In genomic region chr4:123821861-123822260, GRCh38 we compare ENCODE assay signal across 22 cellular contexts.
DNase-seq lines count a peak whose midpoint lies in the region; ATAC-seq, FAIRE-seq and TF ChIP-seq lines count a peak whose summit lies in the region.
"Had no signal": no experiment of that assay in that cellular context is flagged by ENCODE, and none has a peak within 500 bp of the region (broad histone marks: within the 10 kb centered on the region; RNA-seq: fewer than 3 reads in every experiment).

No MANE protein-coding gene starts in this region.

- TF ChIP-seq CTCF in AG09309 (IDR thresholded peaks at IDR 0.05; ENCODE audit: control insufficient read depth, insufficient read depth, low read depth, low read length, missing control alignments) (no peak), IMR-90 (conservative IDR thresholded peaks at IDR 0.05; ENCODE audit: low read depth, low read length) (no peak), GM12878 (IDR thresholded peaks at IDR 0.05 in 2 of 3, conservative IDR thresholded peaks at IDR 0.05 in 1 of 3; ENCODE audit: control insufficient read depth in 2 of 3, extremely low read depth in 1 of 3, insufficient read depth in 1 of 3, low read depth in 3 of 3, low read length in 3 of 3) (no peak)

- dilution Hi-C loops in IMR-90 (cut with HindIII; ENCODE audit: low sequenced_read_pairs, unreplicated experiment), result no loop called here

- intact Hi-C loops in IMR-90 (cut with micrococcal nuclease), result no loop called here
- intact Hi-C loops in GM12878 (cut with micrococcal nuclease; ENCODE audit: unreplicated experiment), result no loop called here

- in situ Hi-C loops in IMR-90 (cut with MboI; ENCODE audit: low sequenced_read_pairs) (no loop called here), GM12878 (cut with MboI) (no loop called here)

- H2AK5ac ChIP-seq in IMR-90 (ENCODE audit: low read depth, low read length), result no peak overlapping the region

- FAIRE-seq in GM12878 (lab: Jason Lieb, UNC), result peak; percentile 13
- FAIRE-seq: GM19239 had no signal

- H2BK5ac ChIP-seq in IMR-90 (ENCODE audit: low read depth, low read length, poor library complexity, severe bottlenecking), result no peak overlapping the region

- POLR2A ChIA-PET in IMR-90 (lab: Charles Lee; ENCODE audit: unreplicated experiment) (no interaction called here), GM12878 (lab: Charles Lee) (no interaction called here)

- H3K4me3 ChIP-seq in AG09309 (ENCODE audit: control insufficient read depth, low read depth, low read length) (no peak overlapping the region), IMR-90 (ENCODE audit: insufficient read depth, low read depth, low read length) (no peak overlapping the region), GM12878 (no peak overlapping the region), iPS-20b (ENCODE audit: low read length) (0 out of 2 replicates have a peak overlapping the region, but pooled peaks have one; percentile 3)

- H3K4me2 ChIP-seq in IMR-90 (ENCODE audit: low read depth, low read length), result no peak overlapping the region
- no peak overlapping the region for H3K4me2 ChIP-seq in GM12878 (ENCODE audit: control insufficient read depth, insufficient read depth)

- H4K20me1 ChIP-seq in IMR-90 (ENCODE audit: insufficient read depth, low read length) (no peaks in the 10 kb centered on the region), GM12878 (ENCODE audit: control insufficient read depth, insufficient read depth) (no peaks in the 10 kb centered on the region)

- CTCF ChIA-PET in IMR-90 (lab: Yijun Ruan, JAX) (no interaction called here), GM12878 (lab: Yijun Ruan, JAX) (interaction anchor here (1.4 kb wide), 1 partner anchor 46 kb away, joined by 4 read pairs; no protein-coding TSS in a partner anchor)

- H4K91ac ChIP-seq in IMR-90 (ENCODE audit: insufficient read depth, low read depth, low read length), result no peak overlapping the region

- H3K36me3 ChIP-seq in IMR-90 (ENCODE audit: control insufficient read depth, insufficient read depth, low read length), result no peaks in the 10 kb centered on the region
- H3K36me3 ChIP-seq in GM12878 (ENCODE audit: control insufficient read depth in 2 of 2, insufficient read depth in 2 of 2, low read length in 1 of 2), result no peaks in the 10 kb centered on the region
- H3K36me3 ChIP-seq in iPS-20b (ENCODE audit: insufficient read depth, low read depth, low read length), result no peaks in the 10 kb centered on the region

- no peak overlapping the region for H3K14ac ChIP-seq in IMR-90 (replicated peaks; ENCODE audit: low read depth, low read length)

- H3K9me1 ChIP-seq in IMR-90 (ENCODE audit: insufficient read depth, low read length), result no peaks in the 10 kb centered on the region; the same call in 1 of the 2 replicates

- no peak for TF ChIP-seq POLR2A in IMR-90 (IDR thresholded peaks at IDR 0.05; ENCODE audit: low read depth, low read length)
- no peak for TF ChIP-seq POLR2A in GM12878 (IDR thresholded peaks at IDR 0.05; ENCODE audit: low read depth, low read length)

- no peaks in the 10 kb centered on the region for H3K79me2 ChIP-seq in GM12878 (ENCODE audit: control insufficient read depth, insufficient read depth, low read length)

- TF ChIP-seq EP300 in GM12878 (IDR thresholded peaks at IDR 0.05; ENCODE audit: borderline replicate concordance in 1 of 2, control insufficient read depth in 1 of 2, low read depth in 2 of 2, low read length in 2 of 2), result no peak

- peaks cover 9% of the 10 kb centered on the region for H3K4me1 ChIP-seq in IMR-90 (ENCODE audit: control insufficient read depth, insufficient read depth, low read length)
- no peaks in the 10 kb centered on the region for H3K4me1 ChIP-seq in GM12878 (ENCODE audit: control insufficient read depth, insufficient read depth, low read length)
- peaks cover 7% of the 10 kb centered on the region; the same call in 1 of the 2 replicates for H3K4me1 ChIP-seq in iPS-20b (ENCODE audit: insufficient read depth, low read length)

- RAD21 ChIA-PET in GM12878 (lab: Charles Lee; ENCODE audit: unreplicated experiment), result no interaction called here

- H3K9me3 ChIP-seq in IMR-90 (ENCODE audit: control insufficient read depth, insufficient read depth, low read length), result 0 out of 2 replicates have a peak, but pooled peaks cover 2% of the 10 kb centered on the region
- H3K9me3 ChIP-seq in GM12878 (replicated peaks; ENCODE audit: control insufficient read depth, insufficient read depth, low read length), result no peaks in the 10 kb centered on the region
- no peaks in the 10 kb centered on the region; the same call in 1 of the 2 replicates for H3K9me3 ChIP-seq in iPS-20b (ENCODE audit: insufficient read depth, low read depth, low read length)

- TF ChIP-seq RAD21 in IMR-90 (IDR thresholded peaks at IDR 0.05; ENCODE audit: low read length) (no peak), GM12878 (IDR thresholded peaks at IDR 0.05; ENCODE audit: insufficient read depth, low read depth, low read length) (no peak)

- 0 out of 3 replicates have a peak overlapping the region, but pooled peaks have one; percentile 11 for H2BK15ac ChIP-seq in IMR-90 (ENCODE audit: low read depth, low read length)

- SMC1A ChIA-PET in GM12878 (lab: Charles Lee; ENCODE audit: uncharacterized antibody, unreplicated experiment), result no interaction called here

- no peak overlapping the region for H4K5ac ChIP-seq in IMR-90 (ENCODE audit: low read depth, low read length)

- H2AK9ac ChIP-seq in IMR-90 (replicated peaks; ENCODE audit: low read depth, low read length, poor library complexity), result no peak overlapping the region

- H3K18ac ChIP-seq in IMR-90 (ENCODE audit: low read depth, low read length), result no peak overlapping the region

- no peak overlapping the region for H3K27ac ChIP-seq in IMR-90 (ENCODE audit: insufficient read depth, low read length)
- no peak overlapping the region for H3K27ac ChIP-seq in GM12878 (ENCODE audit: control insufficient read depth, insufficient read depth)
- H3K27ac ChIP-seq in iPS-20b (ENCODE audit: low read length), result no peak overlapping the region

- no peak overlapping the region for H2AFZ ChIP-seq in IMR-90 (replicated peaks; ENCODE audit: low read length, poor library complexity)
- no peak overlapping the region for H2AFZ ChIP-seq in GM12878 (ENCODE audit: control insufficient read depth, low read depth, low read length)

- H3K4ac ChIP-seq in IMR-90 (ENCODE audit: low read depth, low read length), result no peak overlapping the region

- H3K9ac ChIP-seq in IMR-90 (ENCODE audit: low read depth, low read length) (no peak overlapping the region), GM12878 (ENCODE audit: control insufficient read depth, insufficient read depth, low read length) (no peak overlapping the region), iPS-20b (ENCODE audit: low read depth, low read length) (no peak overlapping the region)

- DNase-seq in AG09309 (ENCODE audit: low read depth) (peak; percentile 56), IMR-90 (peak; percentile 48), GM12878 (ENCODE audit: low read depth, low spot score) (no peak), NCI-H526 treated with DMSO at 0.1 percent for 48 hours (lab: John Stamatoyannopoulos, UW) (no peak), amygdala (lab: John Stamatoyannopoulos, UW) (no peak), MV-4-11 (lab: John Stamatoyannopoulos, UW) (no peak)
- DNase-seq: ACHN; activated B cell treated with CpG ODN at 0.5 μM for 24 hours; activated CD8-positive, alpha-beta memory T cell treated with anti-CD3 and anti-CD28 coated beads for 24 hours; amniotic stem cell; CD4-positive, alpha-beta memory T cell; cortex of kidney; H7; hippocampal formation; left colon; NCI-H446; occipital lobe; stimulated activated CD4-positive, alpha-beta T cell treated with anti-CD3 and anti-CD28 coated beads, Interleukin-4, amount 100 ng/mL, for 1 hour had no signal

- BruUV-seq in IMR-90 (replicated peaks; lab: Mats Ljungman, UMichigan) (no TSS peak), GM12878 (replicated peaks; lab: Mats Ljungman, UMichigan) (no TSS peak)

- H3K79me1 ChIP-seq in IMR-90 (ENCODE audit: low read depth in 1 of 2, low read length in 2 of 2), result no peaks in the 10 kb centered on the region

- H2BK120ac ChIP-seq in IMR-90 (ENCODE audit: low read depth, low read length), result 0 out of 2 replicates have a peak overlapping the region, but pooled peaks have one; percentile 6

- ATAC-seq in IMR-90 (ENCODE audit: low read depth) (no peak), GM12878 (no peak), GM21360 (IDR thresholded peaks at IDR 0.05; ENCODE audit: unreplicated experiment) (no peak)
- ATAC-seq: activated T-helper 17 cell treated with anti-CD3 and anti-CD28 coated beads, Interleukin-2, amount 50 U/mL, for 72 hours; left colon had no signal

- H3K23ac ChIP-seq in IMR-90 (ENCODE audit: low read depth, low read length), result no peak overlapping the region

- H3K27me3 ChIP-seq in IMR-90 (ENCODE audit: control insufficient read depth, insufficient read depth, low read length) (no peaks in the 10 kb centered on the region), GM12878 (replicated peaks in 1 of 2; ENCODE audit: control insufficient read depth in 2 of 2, insufficient read depth in 2 of 2, low read length in 1 of 2) (no peaks in the 10 kb centered on the region; a peak in 1 of 4 replicates), iPS-20b (ENCODE audit: insufficient read depth, low read length) (no peaks in the 10 kb centered on the region)

- H2BK20ac ChIP-seq in IMR-90 (ENCODE audit: low read depth, low read length), result no peak overlapping the region

- H3K56ac ChIP-seq in IMR-90 (ENCODE audit: extremely low read depth, insufficient read depth, low read length), result no peak overlapping the region

- no peak overlapping the region for H4K8ac ChIP-seq in IMR-90 (ENCODE audit: low read depth in 2 of 2, low read length in 2 of 2)

TF ChIP-seq in IMR-90, 13 proteins besides CTCF, POLR2A, EP300 and RAD21 (continues in another document):
- no peak for TF ChIP-seq USF2 (IDR thresholded peaks at IDR 0.05; ENCODE audit: low read depth, low read length)
- TF ChIP-seq MAFK (IDR thresholded peaks at IDR 0.05; ENCODE audit: low read depth, low read length), result no peak

TF ChIP-seq in GM12878, 131 proteins besides CTCF, POLR2A, EP300 and RAD21 (continues in another document):
- TF ChIP-seq STAT1 (conservative IDR thresholded peaks at IDR 0.05), result no peak

Comparison
In these comparisons a context has a peak if more than half of its experiments do, and no peak if none do; other contexts are left out.
1. DNase-seq: peak in AG09309 (single experiment) and IMR-90 (single experiment); none in GM12878 (single experiment), NCI-H526 treated with DMSO at 0.1 percent for 48 hours (single experiment), amygdala (0 of 56) and MV-4-11 (single experiment).